18 cellular contexts compared by ENCODE assay signal in the genomic region with DNA sequence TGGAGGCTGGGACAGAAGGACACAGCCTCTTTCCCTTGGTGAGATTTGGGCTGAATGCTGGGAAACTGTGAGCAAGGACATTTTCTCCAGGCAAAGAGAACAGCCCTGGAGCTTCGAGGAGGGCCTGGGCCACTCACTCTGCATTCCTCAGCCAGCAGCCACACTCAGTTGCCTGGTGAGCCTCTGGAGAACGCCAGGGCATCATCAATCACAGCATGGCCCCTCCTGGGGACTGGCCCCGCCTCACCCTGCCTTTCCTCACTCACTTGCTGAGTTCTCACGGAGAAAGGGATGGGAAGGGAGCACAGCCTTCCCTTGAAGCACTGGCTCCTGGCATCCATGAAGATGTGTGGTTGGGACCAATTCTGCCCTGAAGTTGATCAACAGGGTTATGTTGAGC. TPM values are rescaled to one million over a fixed set of nuclear protein-coding genes. Genes with fewer than 3 reads are reported as not detected.
"Had no signal": no experiment of that assay in that cellular context is flagged by ENCODE, and none has a peak within 500 bp of the region (broad histone marks: within the 10 kb centered on the region; RNA-seq: fewer than 3 reads in every experiment).

No MANE protein-coding gene starts in this region.

- H3K27ac ChIP-seq: body of pancreas, heart left ventricle, psoas muscle, right lobe of liver, suprapubic skin had no signal

- DNase-seq: activated CD4-positive, alpha-beta T cell treated with anti-CD3 and anti-CD28 coated beads for 48 hours; activated CD8-positive, alpha-beta memory T cell treated with anti-CD3 and anti-CD28 coated beads, Interleukin-2, amount 50 U/mL, for 48 hours; activated CD8-positive, alpha-beta T cell treated with anti-CD3 and anti-CD28 coated beads, Interleukin-2, amount 10 ng/mL, durations not matched to agents 7 days and 5 days; activated gamma-delta T cell treated with Interleukin-2 at 50 U/mL for 16 hours; amniotic stem cell; body of pancreas; central memory CD4-positive, alpha-beta T cell; effector memory CD4-positive, alpha-beta T cell; heart left ventricle; left colon; naive thymus-derived CD8-positive, alpha-beta T cell; occipital lobe; psoas muscle; right lobe of liver; T-helper 2 cell had no signal

- H3K36me3 ChIP-seq: heart left ventricle, right lobe of liver, suprapubic skin had no signal

- H3K4me3 ChIP-seq: body of pancreas, heart left ventricle, psoas muscle, right lobe of liver, suprapubic skin had no signal

- H3K9me3 Mint-ChIP-seq: stimulated activated naive CD8-positive, alpha-beta T cell treated with anti-CD3 and anti-CD28 coated beads, Interleukin-15, Interleukin-2, amounts not matched to agents 100 ng/mL and 50 ng/mL, for 24 hours had no signal

- H3K4me1 ChIP-seq: body of pancreas, heart left ventricle, right lobe of liver had no signal

- H3K9me3 ChIP-seq: body of pancreas, heart left ventricle, psoas muscle, right lobe of liver, suprapubic skin had no signal

- H3K4me1 Mint-ChIP-seq: naive thymus-derived CD8-positive, alpha-beta T cell had no signal

- H3K27me3 ChIP-seq: body of pancreas, right lobe of liver, suprapubic skin had no signal

- H3K36me3 Mint-ChIP-seq: activated naive CD8-positive, alpha-beta T cell; naive thymus-derived CD8-positive, alpha-beta T cell had no signal

- H3K27me3 Mint-ChIP-seq: activated naive CD8-positive, alpha-beta T cell; stimulated activated naive CD8-positive, alpha-beta T cell treated with anti-CD3 and anti-CD28 coated beads, Interleukin-15, Interleukin-2, amounts not matched to agents 100 ng/mL and 50 ng/mL, for 24 hours had no signal

- H3K4me3 Mint-ChIP-seq: activated CD8-positive, alpha-beta T cell treated with anti-CD3 and anti-CD28 coated beads, Interleukin-2, amount 10 ng/mL, durations not matched to agents 7 days and 5 days; activated naive CD8-positive, alpha-beta T cell; naive thymus-derived CD8-positive, alpha-beta T cell; stimulated activated naive CD8-positive, alpha-beta T cell treated with anti-CD3 and anti-CD28 coated beads, Interleukin-15, Interleukin-2, amounts not matched to agents 100 ng/mL and 50 ng/mL, for 24 hours had no signal

- ATAC-seq: activated CD8-positive, alpha-beta T cell treated with anti-CD3 and anti-CD28 coated beads, Interleukin-2, amount 10 ng/mL, durations not matched to agents 7 days and 5 days; body of pancreas; heart left ventricle; left colon; naive thymus-derived CD8-positive, alpha-beta T cell; psoas muscle; right lobe of liver had no signal

- H3K27ac Mint-ChIP-seq: activated CD8-positive, alpha-beta T cell treated with anti-CD3 and anti-CD28 coated beads, Interleukin-2, amount 10 ng/mL, durations not matched to agents 7 days and 5 days; activated naive CD8-positive, alpha-beta T cell; naive thymus-derived CD8-positive, alpha-beta T cell; stimulated activated naive CD8-positive, alpha-beta T cell treated with anti-CD3 and anti-CD28 coated beads, Interleukin-15, Interleukin-2, amounts not matched to agents 100 ng/mL and 50 ng/mL, for 24 hours had no signal

RNA-seq across cellular contexts. Expression of a gene that starts 55.0 kb away (rescaled TPM):
- total RNA-seq: activated CD8-positive, alpha-beta T cell treated with anti-CD3 and anti-CD28 coated beads, Interleukin-2, amount 10 ng/mL, durations not matched to agents 7 days and 5 days; naive thymus-derived CD8-positive, alpha-beta T cell had no signal
- polyA plus RNA-seq: naive thymus-derived CD8-positive, alpha-beta T cell had no signal
